29 cellular contexts compared by ENCODE assay signal in genomic region chr2:127726158-127726880, GRCh38.
"Had no signal": no experiment of that assay in that cellular context is flagged by ENCODE, and none has a peak within 500 bp of the region (broad histone marks: within the 10 kb centered on the region; RNA-seq: fewer than 3 reads in every experiment).

No MANE protein-coding gene starts in this region.

- H3K4me3 ChIP-seq: esophagus muscularis mucosa, pancreas, prostate gland, stomach, thyroid gland, upper lobe of left lung, vagina had no signal

- H3K27me3 ChIP-seq: esophagus muscularis mucosa, foreskin keratinocyte, pancreas, stomach, thyroid gland, upper lobe of left lung, vagina had no signal

- H3K27ac ChIP-seq: esophagus muscularis mucosa, foreskin keratinocyte, pancreas, prostate gland, stomach, thyroid gland, upper lobe of left lung, vagina, VCaP had no signal

- H3K9me3 ChIP-seq: esophagus muscularis mucosa, pancreas, prostate gland, stomach, thyroid gland, upper lobe of left lung, vagina had no signal

- ATAC-seq: foreskin keratinocyte; pancreas; stimulated activated naive B cell treated with anti-CD40 and anti-IgM and Interleukin-4, amounts not matched to agents 10 μg/mL and 1 μg/mL and 100 μg/mL, for 72 hours had no signal

- H3K27ac Mint-ChIP-seq: activated CD4-positive, alpha-beta memory T cell treated with anti-CD3 and anti-CD28 coated beads for 36 hours; activated T-helper 1 cell treated with anti-CD3 and anti-CD28 coated beads, Interleukin-12 subunit alpha, Interleukin-12 subunit beta, Interleukin-2, Interleukin-4 antibody, amounts not matched to agents 30 ng/mL and 10 ng/mL and 1 ng/mL, durations not matched to agents 14 hours and 24 hours and 36 hours; dendritic cell treated with granulocyte-macrophage colony-stimulating factor and Interleukin-4, amounts not matched to agents 40 ng/mL and 50 ng/mL, for 4 days; endodermal cell; nephron progenitor cell; stimulated activated naive B cell treated with anti-CD40 and anti-IgM and Interleukin-4, amounts not matched to agents 10 μg/mL and 1 μg/mL and 100 μg/mL, for 72 hours had no signal

- H3K9me3 Mint-ChIP-seq: activated CD4-positive, alpha-beta memory T cell treated with anti-CD3 and anti-CD28 coated beads for 36 hours; activated T-helper 1 cell treated with anti-CD3 and anti-CD28 coated beads, Interleukin-12 subunit alpha, Interleukin-12 subunit beta, Interleukin-2, Interleukin-4 antibody, amounts not matched to agents 30 ng/mL and 10 ng/mL and 1 ng/mL, durations not matched to agents 14 hours and 24 hours and 36 hours; central memory CD8-positive, alpha-beta T cell; dendritic cell treated with granulocyte-macrophage colony-stimulating factor and Interleukin-4, amounts not matched to agents 40 ng/mL and 50 ng/mL, for 4 days; endodermal cell; naive B cell; nephron progenitor cell; stimulated activated naive B cell treated with anti-CD40 and anti-IgM and Interleukin-4, amounts not matched to agents 10 μg/mL and 1 μg/mL and 100 μg/mL, for 72 hours had no signal

- H3K4me1 ChIP-seq: pancreas, prostate gland, stomach, thyroid gland, vagina had no signal

- H3K4me3 Mint-ChIP-seq: activated CD4-positive, alpha-beta memory T cell treated with anti-CD3 and anti-CD28 coated beads for 36 hours; activated T-helper 1 cell treated with anti-CD3 and anti-CD28 coated beads, Interleukin-12 subunit alpha, Interleukin-12 subunit beta, Interleukin-2, Interleukin-4 antibody, amounts not matched to agents 30 ng/mL and 10 ng/mL and 1 ng/mL, durations not matched to agents 14 hours and 24 hours and 36 hours; central memory CD8-positive, alpha-beta T cell; dendritic cell treated with granulocyte-macrophage colony-stimulating factor and Interleukin-4, amounts not matched to agents 40 ng/mL and 50 ng/mL, for 4 days; endodermal cell; naive B cell; nephron progenitor cell; stimulated activated naive B cell treated with anti-CD40 and anti-IgM and Interleukin-4, amounts not matched to agents 10 μg/mL and 1 μg/mL and 100 μg/mL, for 72 hours had no signal

- H3K4me1 Mint-ChIP-seq: central memory CD8-positive, alpha-beta T cell; endodermal cell; naive B cell; nephron progenitor cell had no signal

- H3K36me3 ChIP-seq: prostate gland had no signal

- H3K27me3 Mint-ChIP-seq: activated CD4-positive, alpha-beta memory T cell treated with anti-CD3 and anti-CD28 coated beads for 36 hours; central memory CD8-positive, alpha-beta T cell; dendritic cell treated with granulocyte-macrophage colony-stimulating factor and Interleukin-4, amounts not matched to agents 40 ng/mL and 50 ng/mL, for 4 days; naive B cell; stimulated activated naive B cell treated with anti-CD40 and anti-IgM and Interleukin-4, amounts not matched to agents 10 μg/mL and 1 μg/mL and 100 μg/mL, for 72 hours had no signal

- DNase-seq: activated CD4-positive, alpha-beta memory T cell treated with anti-CD3 and anti-CD28 coated beads for 36 hours; activated CD4-positive, alpha-beta T cell treated with anti-CD3 and anti-CD28 coated beads for 4 hours; activated CD8-positive, alpha-beta memory T cell treated with anti-CD3 and anti-CD28 coated beads, Interleukin-2, amount 50 U/mL, for 4 hours; activated effector memory CD4-positive, alpha-beta T cell treated with anti-CD3 and anti-CD28 coated beads, Interleukin-2, amount 50 U/mL, for 16 hours; activated naive CD4-positive, alpha-beta T cell treated with anti-CD3 and anti-CD28 coated beads, Interleukin-2, amount 50 U/mL, for 16 hours; activated T-cell treated with anti-CD3 and anti-CD28 coated beads, Interleukin-2, amount 50 U/mL, for 1 hour; amniotic stem cell; endodermal cell; foreskin keratinocyte; mammary epithelial cell; naive B cell; nephron progenitor cell; pancreas; retina; stimulated activated CD4-positive, alpha-beta T cell treated with anti-CD3 and anti-CD28 coated beads, Interleukin-15, amount 100 ng/mL, for 24 hours; stimulated activated CD4-positive, alpha-beta T cell treated with anti-CD3 and anti-CD28 coated beads, Interleukin-2, amount 100 ng/mL, for 24 hours; stimulated activated naive B cell treated with anti-CD40 and anti-IgM and Interleukin-4, amounts not matched to agents 10 μg/mL and 1 μg/mL and 100 μg/mL, for 72 hours; stomach; T-helper 1 cell; thyroid gland; upper lobe of left lung had no signal

- FAIRE-seq: islet of Langerhans, pancreas had no signal
